In the genomic region with DNA sequence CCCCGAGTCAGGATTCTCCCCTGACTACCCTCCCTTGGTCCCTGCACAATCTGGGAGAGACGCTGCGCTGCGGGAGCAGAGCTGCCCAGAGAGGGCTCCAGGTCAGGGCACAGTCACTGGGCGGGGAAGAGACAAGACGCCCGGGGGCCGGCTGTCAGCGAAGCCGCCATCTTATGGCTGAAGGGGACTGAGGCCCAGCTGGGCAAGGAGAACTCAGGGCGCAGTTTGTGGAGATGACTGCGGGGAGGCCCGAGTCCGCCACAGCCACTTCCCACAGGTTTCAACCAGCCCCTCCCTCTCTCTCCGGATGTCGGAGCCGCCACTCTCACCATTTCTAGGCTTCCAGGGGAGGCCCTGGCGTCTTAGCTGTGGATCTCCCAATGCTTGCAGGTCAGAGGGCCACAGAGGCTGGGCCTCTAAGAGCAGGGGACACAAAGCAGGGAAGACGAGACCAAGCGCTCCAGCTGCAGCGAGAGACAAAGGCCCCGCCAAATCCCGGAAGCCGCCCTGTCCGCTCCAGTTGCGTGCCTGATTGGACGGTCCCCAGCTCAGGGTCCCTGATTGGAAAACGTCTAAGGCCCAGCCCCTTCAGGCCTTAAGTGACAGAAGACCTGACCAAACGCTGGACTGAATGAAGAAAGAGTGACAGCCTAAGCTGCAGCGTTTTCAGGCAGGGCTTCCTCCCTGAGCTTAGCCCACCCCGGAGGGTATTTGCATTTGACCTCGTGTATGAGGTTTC, we compare ENCODE assay signal across 1 cellular context.
TF ChIP-seq lines count a peak whose summit lies in the region.

A gene (minus strand): TSS at position 484 of the 739 bp plus-strand sequence. CDS start 152 bp downstream, at position 332.

TF ChIP-seq in HepG2, 621 proteins besides CTCF, POLR2A, EP300 and RAD21 (continued from another document and continues in another):
- TF ChIP-seq, protein P1, sequence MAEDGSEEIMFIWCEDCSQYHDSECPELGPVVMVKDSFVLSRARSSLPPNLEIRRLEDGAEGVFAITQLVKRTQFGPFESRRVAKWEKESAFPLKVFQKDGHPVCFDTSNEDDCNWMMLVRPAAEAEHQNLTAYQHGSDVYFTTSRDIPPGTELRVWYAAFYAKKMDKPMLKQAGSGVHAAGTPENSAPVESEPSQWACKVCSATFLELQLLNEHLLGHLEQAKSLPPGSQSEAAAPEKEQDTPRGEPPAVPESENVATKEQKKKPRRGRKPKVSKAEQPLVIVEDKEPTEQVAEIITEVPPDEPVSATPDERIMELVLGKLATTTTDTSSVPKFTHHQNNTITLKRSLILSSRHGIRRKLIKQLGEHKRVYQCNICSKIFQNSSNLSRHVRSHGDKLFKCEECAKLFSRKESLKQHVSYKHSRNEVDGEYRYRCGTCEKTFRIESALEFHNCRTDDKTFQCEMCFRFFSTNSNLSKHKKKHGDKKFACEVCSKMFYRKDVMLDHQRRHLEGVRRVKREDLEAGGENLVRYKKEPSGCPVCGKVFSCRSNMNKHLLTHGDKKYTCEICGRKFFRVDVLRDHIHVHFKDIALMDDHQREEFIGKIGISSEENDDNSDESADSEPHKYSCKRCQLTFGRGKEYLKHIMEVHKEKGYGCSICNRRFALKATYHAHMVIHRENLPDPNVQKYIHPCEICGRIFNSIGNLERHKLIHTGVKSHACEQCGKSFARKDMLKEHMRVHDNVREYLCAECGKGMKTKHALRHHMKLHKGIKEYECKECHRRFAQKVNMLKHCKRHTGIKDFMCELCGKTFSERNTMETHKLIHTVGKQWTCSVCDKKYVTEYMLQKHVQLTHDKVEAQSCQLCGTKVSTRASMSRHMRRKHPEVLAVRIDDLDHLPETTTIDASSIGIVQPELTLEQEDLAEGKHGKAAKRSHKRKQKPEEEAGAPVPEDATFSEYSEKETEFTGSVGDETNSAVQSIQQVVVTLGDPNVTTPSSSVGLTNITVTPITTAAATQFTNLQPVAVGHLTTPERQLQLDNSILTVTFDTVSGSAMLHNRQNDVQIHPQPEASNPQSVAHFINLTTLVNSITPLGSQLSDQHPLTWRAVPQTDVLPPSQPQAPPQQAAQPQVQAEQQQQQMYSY (CRISPR knock-in tag; IDR thresholded peaks at IDR 0.05): no peak
- TF ChIP-seq GTF2F1 (IDR thresholded peaks at IDR 0.05; ENCODE audit: low read length) (no peak), RFX1 (IDR thresholded peaks at IDR 0.05) (no peak), MIER3 (CRISPR knock-in tag; IDR thresholded peaks at IDR 0.05; ENCODE audit: borderline replicate concordance) (no peak), KDM3A (CRISPR knock-in tag; IDR thresholded peaks at IDR 0.05; ENCODE audit: low read depth) (no peak), ZNF790 (CRISPR knock-in tag; IDR thresholded peaks at IDR 0.05; ENCODE audit: borderline replicate concordance) (no peak), SMAD3 (CRISPR knock-in tag; IDR thresholded peaks at IDR 0.05) (no peak), RARA (CRISPR knock-in tag; IDR thresholded peaks at IDR 0.05) (no peak), TBX3 (IDR thresholded peaks at IDR 0.05; ENCODE audit: borderline replicate concordance) (no peak), FOXJ3 (CRISPR knock-in tag; IDR thresholded peaks at IDR 0.05; ENCODE audit: borderline replicate concordance) (no peak), TEAD2 (CRISPR knock-in tag; IDR thresholded peaks at IDR 0.05) (no peak), CEBPG (CRISPR knock-in tag; IDR thresholded peaks at IDR 0.05) (no peak), ZNF367 (CRISPR knock-in tag; IDR thresholded peaks at IDR 0.05; ENCODE audit: borderline replicate concordance) (no peak), ZNF772 (CRISPR knock-in tag; IDR thresholded peaks at IDR 0.05) (no peak), HNRNPLL (IDR thresholded peaks at IDR 0.05; ENCODE audit: low read depth, low read length, poor library complexity, severe bottlenecking) (peak; percentile 69), JDP2 (CRISPR knock-in tag; IDR thresholded peaks at IDR 0.05; ENCODE audit: borderline replicate concordance) (no peak), SP4 (CRISPR knock-in tag; IDR thresholded peaks at IDR 0.05) (peak; percentile 97), PAF1 (CRISPR knock-in tag; IDR thresholded peaks at IDR 0.05) (no peak), ZNF20 (CRISPR knock-in tag; IDR thresholded peaks at IDR 0.05) (no peak), ZNF615 (CRISPR knock-in tag; IDR thresholded peaks at IDR 0.05; ENCODE audit: borderline replicate concordance) (no peak), NFYB (CRISPR knock-in tag; IDR thresholded peaks at IDR 0.05) (peak; percentile 95), TBX2 (CRISPR knock-in tag; IDR thresholded peaks at IDR 0.05; ENCODE audit: borderline replicate concordance) (no peak), SRF (IDR thresholded peaks at IDR 0.05; ENCODE audit: low read depth, low read length) (no peak), SYNCRIP (IDR thresholded peaks at IDR 0.05; ENCODE audit: insufficient read depth, low read depth, low read length) (no peak), NCOA1 (CRISPR knock-in tag; IDR thresholded peaks at IDR 0.05) (no peak), JUNB (CRISPR knock-in tag; IDR thresholded peaks at IDR 0.05; ENCODE audit: borderline replicate concordance) (no peak), ZNF780A (CRISPR knock-in tag; IDR thresholded peaks at IDR 0.05) (no peak), MZF1 (CRISPR knock-in tag; IDR thresholded peaks at IDR 0.05; ENCODE audit: borderline replicate concordance) (no peak), ARHGAP35 (CRISPR knock-in tag; IDR thresholded peaks at IDR 0.05; ENCODE audit: borderline replicate concordance) (no peak; the same call in 1 of the 2 replicates), SIN3B (IDR thresholded peaks at IDR 0.05; ENCODE audit: low read length) (peak; percentile 87), HNRNPK (IDR thresholded peaks at IDR 0.05; ENCODE audit: low read depth, low read length, poor library complexity, severe bottlenecking) (no peak), HNRNPL (IDR thresholded peaks at IDR 0.05; ENCODE audit: low read depth, low read length) (no peak)
- TF ChIP-seq, protein P2, sequence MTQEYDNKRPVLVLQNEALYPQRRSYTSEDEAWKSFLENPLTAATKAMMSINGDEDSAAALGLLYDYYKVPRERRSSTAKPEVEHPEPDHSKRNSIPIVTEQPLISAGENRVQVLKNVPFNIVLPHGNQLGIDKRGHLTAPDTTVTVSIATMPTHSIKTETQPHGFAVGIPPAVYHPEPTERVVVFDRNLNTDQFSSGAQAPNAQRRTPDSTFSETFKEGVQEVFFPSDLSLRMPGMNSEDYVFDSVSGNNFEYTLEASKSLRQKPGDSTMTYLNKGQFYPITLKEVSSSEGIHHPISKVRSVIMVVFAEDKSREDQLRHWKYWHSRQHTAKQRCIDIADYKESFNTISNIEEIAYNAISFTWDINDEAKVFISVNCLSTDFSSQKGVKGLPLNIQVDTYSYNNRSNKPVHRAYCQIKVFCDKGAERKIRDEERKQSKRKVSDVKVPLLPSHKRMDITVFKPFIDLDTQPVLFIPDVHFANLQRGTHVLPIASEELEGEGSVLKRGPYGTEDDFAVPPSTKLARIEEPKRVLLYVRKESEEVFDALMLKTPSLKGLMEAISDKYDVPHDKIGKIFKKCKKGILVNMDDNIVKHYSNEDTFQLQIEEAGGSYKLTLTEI (CRISPR knock-in tag; conservative IDR thresholded peaks at IDR 0.05): no peak
- TF ChIP-seq, protein P3, sequence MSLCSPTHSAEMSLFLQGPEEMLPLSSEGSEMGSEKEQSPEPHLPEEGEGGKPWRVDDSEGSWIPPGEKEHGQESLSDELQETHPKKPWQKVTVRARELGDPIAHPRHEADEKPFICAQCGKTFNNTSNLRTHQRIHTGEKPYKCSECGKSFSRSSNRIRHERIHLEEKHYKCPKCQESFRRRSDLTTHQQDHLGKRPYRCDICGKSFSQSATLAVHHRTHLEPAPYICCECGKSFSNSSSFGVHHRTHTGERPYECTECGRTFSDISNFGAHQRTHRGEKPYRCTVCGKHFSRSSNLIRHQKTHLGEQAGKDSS (CRISPR knock-in tag; IDR thresholded peaks at IDR 0.05; ENCODE audit: borderline replicate concordance, low read depth): no peak
- TF ChIP-seq, protein P4, sequence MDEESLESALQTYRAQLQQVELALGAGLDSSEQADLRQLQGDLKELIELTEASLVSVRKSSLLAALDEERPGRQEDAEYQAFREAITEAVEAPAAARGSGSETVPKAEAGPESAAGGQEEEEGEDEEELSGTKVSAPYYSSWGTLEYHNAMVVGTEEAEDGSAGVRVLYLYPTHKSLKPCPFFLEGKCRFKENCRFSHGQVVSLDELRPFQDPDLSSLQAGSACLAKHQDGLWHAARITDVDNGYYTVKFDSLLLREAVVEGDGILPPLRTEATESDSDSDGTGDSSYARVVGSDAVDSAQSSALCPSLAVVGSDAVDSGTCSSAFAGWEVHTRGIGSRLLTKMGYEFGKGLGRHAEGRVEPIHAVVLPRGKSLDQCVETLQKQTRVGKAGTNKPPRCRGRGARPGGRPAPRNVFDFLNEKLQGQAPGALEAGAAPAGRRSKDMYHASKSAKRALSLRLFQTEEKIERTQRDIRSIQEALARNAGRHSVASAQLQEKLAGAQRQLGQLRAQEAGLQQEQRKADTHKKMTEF (CRISPR knock-in tag; IDR thresholded peaks at IDR 0.05): peak; percentile 32; the same call in 1 of the 2 replicates
- TF ChIP-seq, protein P5, sequence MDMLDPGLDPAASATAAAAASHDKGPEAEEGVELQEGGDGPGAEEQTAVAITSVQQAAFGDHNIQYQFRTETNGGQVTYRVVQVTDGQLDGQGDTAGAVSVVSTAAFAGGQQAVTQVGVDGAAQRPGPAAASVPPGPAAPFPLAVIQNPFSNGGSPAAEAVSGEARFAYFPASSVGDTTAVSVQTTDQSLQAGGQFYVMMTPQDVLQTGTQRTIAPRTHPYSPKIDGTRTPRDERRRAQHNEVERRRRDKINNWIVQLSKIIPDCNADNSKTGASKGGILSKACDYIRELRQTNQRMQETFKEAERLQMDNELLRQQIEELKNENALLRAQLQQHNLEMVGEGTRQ (IDR thresholded peaks at IDR 0.05; ENCODE audit: low read depth, low read length): no peak
- TF ChIP-seq, protein P5 (CRISPR knock-in tag; IDR thresholded peaks at IDR 0.05; ENCODE audit: borderline replicate concordance): no peak
- TF ChIP-seq, protein P6, sequence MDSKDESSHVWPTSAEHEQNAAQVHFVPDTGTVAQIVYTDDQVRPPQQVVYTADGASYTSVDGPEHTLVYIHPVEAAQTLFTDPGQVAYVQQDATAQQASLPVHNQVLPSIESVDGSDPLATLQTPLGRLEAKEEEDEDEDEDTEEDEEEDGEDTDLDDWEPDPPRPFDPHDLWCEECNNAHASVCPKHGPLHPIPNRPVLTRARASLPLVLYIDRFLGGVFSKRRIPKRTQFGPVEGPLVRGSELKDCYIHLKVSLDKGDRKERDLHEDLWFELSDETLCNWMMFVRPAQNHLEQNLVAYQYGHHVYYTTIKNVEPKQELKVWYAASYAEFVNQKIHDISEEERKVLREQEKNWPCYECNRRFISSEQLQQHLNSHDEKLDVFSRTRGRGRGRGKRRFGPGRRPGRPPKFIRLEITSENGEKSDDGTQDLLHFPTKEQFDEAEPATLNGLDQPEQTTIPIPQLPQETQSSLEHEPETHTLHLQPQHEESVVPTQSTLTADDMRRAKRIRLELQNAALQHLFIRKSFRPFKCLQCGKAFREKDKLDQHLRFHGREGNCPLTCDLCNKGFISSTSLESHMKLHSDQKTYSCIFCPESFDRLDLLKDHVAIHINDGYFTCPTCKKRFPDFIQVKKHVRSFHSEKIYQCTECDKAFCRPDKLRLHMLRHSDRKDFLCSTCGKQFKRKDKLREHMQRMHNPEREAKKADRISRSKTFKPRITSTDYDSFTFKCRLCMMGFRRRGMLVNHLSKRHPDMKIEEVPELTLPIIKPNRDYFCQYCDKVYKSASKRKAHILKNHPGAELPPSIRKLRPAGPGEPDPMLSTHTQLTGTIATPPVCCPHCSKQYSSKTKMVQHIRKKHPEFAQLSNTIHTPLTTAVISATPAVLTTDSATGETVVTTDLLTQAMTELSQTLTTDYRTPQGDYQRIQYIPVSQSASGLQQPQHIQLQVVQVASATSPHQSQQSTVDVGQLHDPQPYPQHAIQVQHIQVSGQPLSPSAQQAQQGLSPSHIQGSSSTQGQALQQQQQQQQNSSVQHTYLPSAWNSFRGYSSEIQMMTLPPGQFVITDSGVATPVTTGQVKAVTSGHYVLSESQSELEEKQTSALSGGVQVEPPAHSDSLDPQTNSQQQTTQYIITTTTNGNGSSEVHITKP (CRISPR knock-in tag; IDR thresholded peaks at IDR 0.05; ENCODE audit: low read depth): no peak
- TF ChIP-seq, protein P7, sequence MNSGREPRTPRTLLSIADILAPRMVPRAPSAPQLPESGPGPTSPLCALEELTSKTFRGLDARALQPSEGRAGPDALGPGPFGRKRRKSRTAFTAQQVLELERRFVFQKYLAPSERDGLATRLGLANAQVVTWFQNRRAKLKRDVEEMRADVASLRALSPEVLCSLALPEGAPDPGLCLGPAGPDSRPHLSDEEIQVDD (CRISPR knock-in tag; IDR thresholded peaks at IDR 0.05; ENCODE audit: borderline replicate concordance): no peak
- TF ChIP-seq, protein P8, sequence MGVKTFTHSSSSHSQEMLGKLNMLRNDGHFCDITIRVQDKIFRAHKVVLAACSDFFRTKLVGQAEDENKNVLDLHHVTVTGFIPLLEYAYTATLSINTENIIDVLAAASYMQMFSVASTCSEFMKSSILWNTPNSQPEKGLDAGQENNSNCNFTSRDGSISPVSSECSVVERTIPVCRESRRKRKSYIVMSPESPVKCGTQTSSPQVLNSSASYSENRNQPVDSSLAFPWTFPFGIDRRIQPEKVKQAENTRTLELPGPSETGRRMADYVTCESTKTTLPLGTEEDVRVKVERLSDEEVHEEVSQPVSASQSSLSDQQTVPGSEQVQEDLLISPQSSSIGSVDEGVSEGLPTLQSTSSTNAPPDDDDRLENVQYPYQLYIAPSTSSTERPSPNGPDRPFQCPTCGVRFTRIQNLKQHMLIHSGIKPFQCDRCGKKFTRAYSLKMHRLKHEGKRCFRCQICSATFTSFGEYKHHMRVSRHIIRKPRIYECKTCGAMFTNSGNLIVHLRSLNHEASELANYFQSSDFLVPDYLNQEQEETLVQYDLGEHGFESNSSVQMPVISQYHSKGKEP (CRISPR knock-in tag; IDR thresholded peaks at IDR 0.05): no peak
- TF ChIP-seq, protein P9, sequence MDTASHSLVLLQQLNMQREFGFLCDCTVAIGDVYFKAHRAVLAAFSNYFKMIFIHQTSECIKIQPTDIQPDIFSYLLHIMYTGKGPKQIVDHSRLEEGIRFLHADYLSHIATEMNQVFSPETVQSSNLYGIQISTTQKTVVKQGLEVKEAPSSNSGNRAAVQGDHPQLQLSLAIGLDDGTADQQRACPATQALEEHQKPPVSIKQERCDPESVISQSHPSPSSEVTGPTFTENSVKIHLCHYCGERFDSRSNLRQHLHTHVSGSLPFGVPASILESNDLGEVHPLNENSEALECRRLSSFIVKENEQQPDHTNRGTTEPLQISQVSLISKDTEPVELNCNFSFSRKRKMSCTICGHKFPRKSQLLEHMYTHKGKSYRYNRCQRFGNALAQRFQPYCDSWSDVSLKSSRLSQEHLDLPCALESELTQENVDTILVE (CRISPR knock-in tag; IDR thresholded peaks at IDR 0.05): no peak
- TF ChIP-seq, protein P10, sequence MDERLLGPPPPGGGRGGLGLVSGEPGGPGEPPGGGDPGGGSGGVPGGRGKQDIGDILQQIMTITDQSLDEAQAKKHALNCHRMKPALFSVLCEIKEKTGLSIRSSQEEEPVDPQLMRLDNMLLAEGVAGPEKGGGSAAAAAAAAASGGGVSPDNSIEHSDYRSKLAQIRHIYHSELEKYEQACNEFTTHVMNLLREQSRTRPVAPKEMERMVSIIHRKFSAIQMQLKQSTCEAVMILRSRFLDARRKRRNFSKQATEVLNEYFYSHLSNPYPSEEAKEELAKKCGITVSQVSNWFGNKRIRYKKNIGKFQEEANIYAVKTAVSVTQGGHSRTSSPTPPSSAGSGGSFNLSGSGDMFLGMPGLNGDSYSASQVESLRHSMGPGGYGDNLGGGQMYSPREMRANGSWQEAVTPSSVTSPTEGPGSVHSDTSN (CRISPR knock-in tag; IDR thresholded peaks at IDR 0.05): peak; percentile 97
